In the genomic region with DNA sequence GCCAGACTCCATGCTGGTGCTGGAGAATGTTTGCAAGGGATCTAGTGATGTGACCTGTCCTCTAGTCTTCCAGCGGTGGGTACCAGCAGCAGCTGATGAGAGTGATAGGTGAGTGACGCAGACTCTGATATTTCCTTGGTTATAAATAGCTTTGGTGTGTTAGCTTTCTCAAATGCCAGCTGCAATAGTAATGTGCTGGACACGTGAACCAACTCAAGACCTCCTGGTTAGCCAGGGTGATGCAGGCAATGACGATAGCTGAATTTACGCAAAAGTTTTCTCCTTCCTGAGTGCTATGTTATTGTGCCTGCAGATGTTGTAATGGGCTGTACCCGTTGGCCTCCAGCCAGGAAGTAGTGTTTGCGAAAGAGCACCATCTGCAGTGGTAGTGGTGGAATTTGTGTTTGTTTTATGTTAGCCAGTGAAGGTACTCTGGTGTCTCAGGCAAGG, we compare ENCODE assay signal across 9 cellular contexts.
DNase-seq lines count a peak whose midpoint lies in the region; ATAC-seq and TF ChIP-seq lines count a peak whose summit lies in the region.
"Had no signal": no experiment of that assay in that cellular context is flagged by ENCODE, and none has a peak within 500 bp of the region (broad histone marks: within the 10 kb centered on the region; RNA-seq: fewer than 3 reads in every experiment).

No MANE protein-coding gene starts in this region.

- peaks cover 29% of the 10 kb centered on the region for H3K4me1 Mint-ChIP-seq in HFFc6 (ENCODE audit: low read depth)
- H3K4me1 Mint-ChIP-seq in activated CD4-positive, alpha-beta T cell treated with anti-CD3 and anti-CD28 coated beads, Interleukin-2, amount 10 ng/mL, durations not matched to agents 7 days and 5 days: no peaks in the 10 kb centered on the region

- no peak overlapping the region for H3K4me3 ChIP-seq in gastroesophageal sphincter

- CTCF ChIA-PET in RWPE1 (lab: Yijun Ruan, JAX): interaction anchor here (0.7 kb wide), 2 partner anchors 42 to 451 kb away, joined by 3 read pairs; no protein-coding TSS in a partner anchor
- CTCF ChIA-PET in activated CD4-positive, alpha-beta T cell treated with anti-CD3 and anti-CD28 coated beads, Interleukin-2, amount 10 ng/mL, durations not matched to agents 7 days and 5 days (lab: Charles Lee): interaction anchor here (1.2 to 1.5 kb wide), 2 partner anchors 13 to 14 kb away, joined by 3 to 4 read pairs; no protein-coding TSS in a partner anchor

- H3K9me3 ChIP-seq in gastroesophageal sphincter: peaks cover 0 to 23% (median 0%) of the 10 kb centered on the region in 3 donors

- peaks cover 31% of the 10 kb centered on the region for H3K9me3 Mint-ChIP-seq in HFFc6
- peaks cover 17% of the 10 kb centered on the region for H3K9me3 Mint-ChIP-seq in activated CD4-positive, alpha-beta T cell treated with anti-CD3 and anti-CD28 coated beads, Interleukin-2, amount 10 ng/mL, durations not matched to agents 7 days and 5 days

- no peak for TF ChIP-seq EP300 in gastroesophageal sphincter (IDR thresholded peaks at IDR 0.05)

- no peaks in the 10 kb centered on the region for H3K36me3 ChIP-seq in gastroesophageal sphincter
- H3K36me3 ChIP-seq: WERI-Rb-1 had no signal

- TF ChIP-seq CTCF in HFFc6 (IDR thresholded peaks at IDR 0.05) (peak; percentile 32; the same call in 1 of the 2 replicates), RWPE1 (conservative IDR thresholded peaks at IDR 0.05; ENCODE audit: low read depth) (0 out of 2 replicates have a peak, but pooled peaks have one; percentile 5), gastroesophageal sphincter (IDR thresholded peaks at IDR 0.05) (no peak)

- peak; percentile 79 for ATAC-seq in gastroesophageal sphincter

- no peak for TF ChIP-seq POLR2A in gastroesophageal sphincter (IDR thresholded peaks at IDR 0.05)

- peak; percentile 97 for DNase-seq in HFFc6
- peak; percentile 43 for DNase-seq in RWPE1 (ENCODE audit: low spot score)
- DNase-seq in smooth muscle cell of the brain vasculature (ENCODE audit: low read depth, low spot score): peak; percentile 95
- no peak for DNase-seq in stimulated activated naive CD4-positive, alpha-beta T cell treated with Interleukin-2 at 50 U/mL for 16 hours (lab: John Stamatoyannopoulos, UW)
- DNase-seq in activated CD4-positive, alpha-beta T cell treated with anti-CD3 and anti-CD28 coated beads, Interleukin-2, amount 10 ng/mL, durations not matched to agents 7 days and 5 days: no peak
- no peak for DNase-seq in stimulated activated CD4-positive, alpha-beta T cell treated with anti-CD3 and anti-CD28 coated beads, Interleukin-12 subunit alpha, Interleukin-12 subunit beta, amount 100 ng/mL, for 4 hours
- no peak for DNase-seq in activated CD8-positive, alpha-beta memory T cell treated with anti-CD3 and anti-CD28 coated beads, Interleukin-2, amount 50 U/mL, for 48 hours
- DNase-seq: WERI-Rb-1 had no signal

- POLR2A ChIA-PET in RWPE1 (lab: Yijun Ruan, JAX; ENCODE audit: low non-redundant PET): no interaction called here
- POLR2A ChIA-PET in activated CD4-positive, alpha-beta T cell treated with anti-CD3 and anti-CD28 coated beads, Interleukin-2, amount 10 ng/mL, durations not matched to agents 7 days and 5 days (lab: Charles Lee): no interaction called here

- no peaks in the 10 kb centered on the region for H3K27me3 ChIP-seq in gastroesophageal sphincter

- peak overlapping the region; percentile 71 for H3K27ac ChIP-seq in RWPE1
- H3K27ac ChIP-seq in gastroesophageal sphincter: no peak overlapping the region
- H3K27ac ChIP-seq: WERI-Rb-1 had no signal

- H3K4me3 Mint-ChIP-seq in HFFc6: peak overlapping the region; percentile 74
- H3K4me3 Mint-ChIP-seq in activated CD4-positive, alpha-beta T cell treated with anti-CD3 and anti-CD28 coated beads, Interleukin-2, amount 10 ng/mL, durations not matched to agents 7 days and 5 days: no peak overlapping the region

- no peaks in the 10 kb centered on the region for H3K4me1 ChIP-seq in gastroesophageal sphincter

- WGBS in gastroesophageal sphincter (ENCODE audit: low coverage in 1 of 2), 2 donors: 41 to 83% methylated on average over 2 to 5 of the region's 7 CpGs

- peaks cover 13% of the 10 kb centered on the region for H3K36me3 Mint-ChIP-seq in HFFc6 (ENCODE audit: low read depth)
- H3K36me3 Mint-ChIP-seq in activated CD4-positive, alpha-beta T cell treated with anti-CD3 and anti-CD28 coated beads, Interleukin-2, amount 10 ng/mL, durations not matched to agents 7 days and 5 days (ENCODE audit: low read depth): no peaks in the 10 kb centered on the region

- H3K27me3 Mint-ChIP-seq in HFFc6 (ENCODE audit: insufficient read depth): peaks cover 13% of the 10 kb centered on the region
- H3K27me3 Mint-ChIP-seq in activated CD4-positive, alpha-beta T cell treated with anti-CD3 and anti-CD28 coated beads, Interleukin-2, amount 10 ng/mL, durations not matched to agents 7 days and 5 days: peaks cover 12% of the 10 kb centered on the region

- peak overlapping the region; percentile 85 for H3K27ac Mint-ChIP-seq in HFFc6
- no peak overlapping the region for H3K27ac Mint-ChIP-seq in activated CD4-positive, alpha-beta T cell treated with anti-CD3 and anti-CD28 coated beads, Interleukin-2, amount 10 ng/mL, durations not matched to agents 7 days and 5 days

Comparison
In these comparisons a context has a peak if more than half of its experiments do, and no peak if none do; other contexts are left out.
1. DNase-seq: peak in HFFc6 (single experiment), RWPE1 (single experiment) and smooth muscle cell of the brain vasculature (single experiment); none in stimulated activated naive CD4-positive, alpha-beta T cell treated with Interleukin-2 at 50 U/mL for 16 hours (single experiment), activated CD4-positive, alpha-beta T cell treated with anti-CD3 and anti-CD28 coated beads, Interleukin-2, amount 10 ng/mL, durations not matched to agents 7 days and 5 days (single experiment), stimulated activated CD4-positive, alpha-beta T cell treated with anti-CD3 and anti-CD28 coated beads, Interleukin-12 subunit alpha, Interleukin-12 subunit beta, amount 100 ng/mL, for 4 hours (single experiment) and activated CD8-positive, alpha-beta memory T cell treated with anti-CD3 and anti-CD28 coated beads, Interleukin-2, amount 50 U/mL, for 48 hours (single experiment).
2. CTCF ChIP-seq: peak in HFFc6 (single experiment) and RWPE1 (single experiment); none in gastroesophageal sphincter (0 of 4).